ENCODE assay signal across 11 cellular contexts in genomic region chr10:44752451-44753441, GRCh38.
DNase-seq lines count a peak whose midpoint lies in the region; ATAC-seq, FAIRE-seq and TF ChIP-seq lines count a peak whose summit lies in the region.
"Had no signal": no experiment of that assay in that cellular context is flagged by ENCODE, and none has a peak within 500 bp of the region (broad histone marks: within the 10 kb centered on the region; RNA-seq: fewer than 3 reads in every experiment).

No MANE protein-coding gene starts in this region.

- no peak for ATAC-seq in GM18868 (IDR thresholded peaks at IDR 0.05; ENCODE audit: unreplicated experiment)
- ATAC-seq: activated CD8-positive, alpha-beta memory T cell treated with anti-CD3 and anti-CD28 coated beads, Interleukin-2, amount 10 ng/mL, durations not matched to agents 7 days and 5 days had no signal

- H3K9ac ChIP-seq in astrocyte (ENCODE audit: low read length), result peak overlapping the region; percentile 48

- peaks cover 2% of the 10 kb centered on the region for H3K27me3 Mint-ChIP-seq in astrocyte (ENCODE audit: low read depth, unreplicated experiment)
- H3K27me3 Mint-ChIP-seq in activated T-helper 1 cell treated with anti-CD3 and anti-CD28 coated beads, Interleukin-12 subunit alpha, Interleukin-12 subunit beta, Interleukin-2, Interleukin-4 antibody, amounts not matched to agents 30 ng/mL and 10 ng/mL and 1 ng/mL, durations not matched to agents 14 hours and 24 hours and 36 hours (ENCODE audit: insufficient read depth), result no peaks in the 10 kb centered on the region
- H3K27me3 Mint-ChIP-seq: activated CD8-positive, alpha-beta memory T cell treated with anti-CD3 and anti-CD28 coated beads, Interleukin-2, amount 10 ng/mL, durations not matched to agents 7 days and 5 days had no signal

- H3K27ac Mint-ChIP-seq in astrocyte (ENCODE audit: unreplicated experiment), result no peak overlapping the region
- no peak overlapping the region for H3K27ac Mint-ChIP-seq in activated T-helper 1 cell treated with anti-CD3 and anti-CD28 coated beads, Interleukin-12 subunit alpha, Interleukin-12 subunit beta, Interleukin-2, Interleukin-4 antibody, amounts not matched to agents 30 ng/mL and 10 ng/mL and 1 ng/mL, durations not matched to agents 14 hours and 24 hours and 36 hours
- H3K27ac Mint-ChIP-seq: activated CD8-positive, alpha-beta memory T cell treated with anti-CD3 and anti-CD28 coated beads, Interleukin-2, amount 10 ng/mL, durations not matched to agents 7 days and 5 days; B cell had no signal

- intact Hi-C loops in activated T-helper 1 cell treated with anti-CD3 and anti-CD28 coated beads, Interleukin-12 subunit alpha, Interleukin-12 subunit beta, Interleukin-2, Interleukin-4 antibody, amounts not matched to agents 30 ng/mL and 10 ng/mL and 1 ng/mL, durations not matched to agents 14 hours and 24 hours and 36 hours (cut with micrococcal nuclease), result no loop called here

- POLR2A ChIA-PET in AG04449 (lab: Yijun Ruan, JAX), result interaction anchor here (0.6 kb wide), 1 partner anchor 62 kb away, joined by 3 read pairs; no protein-coding TSS in a partner anchor

- H3K4me2 ChIP-seq in astrocyte (ENCODE audit: low read length), result peak overlapping the region; percentile 59

- no peaks in the 10 kb centered on the region for H3K36me3 Mint-ChIP-seq in astrocyte (ENCODE audit: low read depth, unreplicated experiment)
- H3K36me3 Mint-ChIP-seq in activated T-helper 1 cell treated with anti-CD3 and anti-CD28 coated beads, Interleukin-12 subunit alpha, Interleukin-12 subunit beta, Interleukin-2, Interleukin-4 antibody, amounts not matched to agents 30 ng/mL and 10 ng/mL and 1 ng/mL, durations not matched to agents 14 hours and 24 hours and 36 hours (ENCODE audit: low read depth), result no peaks in the 10 kb centered on the region
- H3K36me3 Mint-ChIP-seq: activated CD8-positive, alpha-beta memory T cell treated with anti-CD3 and anti-CD28 coated beads, Interleukin-2, amount 10 ng/mL, durations not matched to agents 7 days and 5 days had no signal

- H3K9me3 ChIP-seq in astrocyte (ENCODE audit: insufficient read depth, low read depth, low read length), result no peaks in the 10 kb centered on the region

- peak overlapping the region; percentile 70 for H3K27ac ChIP-seq in astrocyte (ENCODE audit: low read depth, low read length)

- peaks cover 2% of the 10 kb centered on the region for H3K9me3 Mint-ChIP-seq in astrocyte (ENCODE audit: unreplicated experiment)
- H3K9me3 Mint-ChIP-seq in activated T-helper 1 cell treated with anti-CD3 and anti-CD28 coated beads, Interleukin-12 subunit alpha, Interleukin-12 subunit beta, Interleukin-2, Interleukin-4 antibody, amounts not matched to agents 30 ng/mL and 10 ng/mL and 1 ng/mL, durations not matched to agents 14 hours and 24 hours and 36 hours, result no peaks in the 10 kb centered on the region

- DNase-seq in AG04449 (ENCODE audit: low read depth, low spot score) (peak; percentile 83), HTR-8/SVneo (ENCODE audit: insufficient read length, low spot score) (peak; percentile 45), astrocyte (ENCODE audit: low read depth) (peak; percentile 100), kidney tubule cell (ENCODE audit: low spot score) (peak; percentile 87), CD1c-positive myeloid dendritic cell (ENCODE audit: extremely low spot score) (no peak)
- no peak for DNase-seq in activated effector memory CD4-positive, alpha-beta T cell treated with Interleukin-2 at 50 U/mL for 16 hours
- DNase-seq in activated T-helper 1 cell treated with anti-CD3 and anti-CD28 coated beads, Interleukin-12 subunit alpha, Interleukin-12 subunit beta, Interleukin-2, Interleukin-4 antibody, amounts not matched to agents 30 ng/mL and 10 ng/mL and 1 ng/mL, durations not matched to agents 14 hours and 24 hours and 36 hours (ENCODE audit: low spot score), result no peak
- DNase-seq: activated CD8-positive, alpha-beta memory T cell treated with anti-CD3 and anti-CD28 coated beads, Interleukin-2, amount 10 ng/mL, durations not matched to agents 7 days and 5 days; effector memory CD4-positive, alpha-beta T cell had no signal

- H3K4me3 ChIP-seq in AG04449 (ENCODE audit: low read depth, low read length) (no peak overlapping the region), astrocyte (ENCODE audit: insufficient read depth, low read depth, low read length) (no peak overlapping the region)

- FAIRE-seq in HTR-8/SVneo (lab: Jason Lieb, UNC) (peak; percentile 26), astrocyte (lab: Jason Lieb, UNC) (peak; percentile 98)

- CTCF ChIA-PET in AG04449 (lab: Yijun Ruan, JAX), result no interaction called here

- H4K20me1 ChIP-seq in astrocyte (ENCODE audit: insufficient read depth, low read length), result no peaks in the 10 kb centered on the region

- H3K36me3 ChIP-seq in astrocyte (ENCODE audit: insufficient read depth, low read length), result no peaks in the 10 kb centered on the region

- TF ChIP-seq CTCF in AG04449 (IDR thresholded peaks at IDR 0.05; ENCODE audit: insufficient read depth, low read length, missing control alignments) (no peak), astrocyte (IDR thresholded peaks at IDR 0.05; ENCODE audit: insufficient read depth, low read depth, low read length) (no peak)

- H3K79me2 ChIP-seq in astrocyte (ENCODE audit: insufficient read depth, low read length), result no peaks in the 10 kb centered on the region

- H3K4me1 Mint-ChIP-seq in astrocyte (ENCODE audit: low read depth, unreplicated experiment), result peaks cover 15% of the 10 kb centered on the region
- H3K4me1 Mint-ChIP-seq in activated T-helper 1 cell treated with anti-CD3 and anti-CD28 coated beads, Interleukin-12 subunit alpha, Interleukin-12 subunit beta, Interleukin-2, Interleukin-4 antibody, amounts not matched to agents 30 ng/mL and 10 ng/mL and 1 ng/mL, durations not matched to agents 14 hours and 24 hours and 36 hours (ENCODE audit: low read depth), result no peaks in the 10 kb centered on the region
- H3K4me1 Mint-ChIP-seq: activated CD8-positive, alpha-beta memory T cell treated with anti-CD3 and anti-CD28 coated beads, Interleukin-2, amount 10 ng/mL, durations not matched to agents 7 days and 5 days; B cell had no signal

- no peaks in the 10 kb centered on the region for H3K27me3 ChIP-seq in astrocyte (ENCODE audit: insufficient read depth, low read length)

- no peak overlapping the region for H3K4me3 Mint-ChIP-seq in astrocyte (ENCODE audit: unreplicated experiment)
- H3K4me3 Mint-ChIP-seq in activated T-helper 1 cell treated with anti-CD3 and anti-CD28 coated beads, Interleukin-12 subunit alpha, Interleukin-12 subunit beta, Interleukin-2, Interleukin-4 antibody, amounts not matched to agents 30 ng/mL and 10 ng/mL and 1 ng/mL, durations not matched to agents 14 hours and 24 hours and 36 hours, result no peak overlapping the region
- H3K4me3 Mint-ChIP-seq: activated CD8-positive, alpha-beta memory T cell treated with anti-CD3 and anti-CD28 coated beads, Interleukin-2, amount 10 ng/mL, durations not matched to agents 7 days and 5 days; B cell had no signal

- no peak overlapping the region for H2AFZ ChIP-seq in astrocyte (ENCODE audit: low read depth, low read length)

- H3K4me1 ChIP-seq in astrocyte (ENCODE audit: insufficient read depth, low read length), result peaks cover 35% of the 10 kb centered on the region

Comparison
In these comparisons a context has a peak if more than half of its experiments do, and no peak if none do; other contexts are left out.
1. DNase-seq: peak in AG04449 (single experiment), HTR-8/SVneo (single experiment), astrocyte (single experiment) and kidney tubule cell (single experiment); none in activated effector memory CD4-positive, alpha-beta T cell treated with Interleukin-2 at 50 U/mL for 16 hours (single experiment), CD1c-positive myeloid dendritic cell (single experiment) and activated T-helper 1 cell treated with anti-CD3 and anti-CD28 coated beads, Interleukin-12 subunit alpha, Interleukin-12 subunit beta, Interleukin-2, Interleukin-4 antibody, amounts not matched to agents 30 ng/mL and 10 ng/mL and 1 ng/mL, durations not matched to agents 14 hours and 24 hours and 36 hours (single experiment).